In genomic region chr10:81784111-81784597, GRCh38 we compare ENCODE assay signal across 30 cellular contexts.
"Had no signal": no experiment of that assay in that cellular context is flagged by ENCODE, and none has a peak within 500 bp of the region (broad histone marks: within the 10 kb centered on the region; RNA-seq: fewer than 3 reads in every experiment).

No MANE protein-coding gene starts in this region.

- DNase-seq: activated B cell treated with CpG ODN at 0.5 μM for 24 hours; activated CD4-positive, alpha-beta T cell treated with anti-CD3 and anti-CD28 coated beads for 48 hours; activated CD4-positive, alpha-beta T cell treated with anti-CD3 and anti-CD28 coated beads, Interleukin-2, amount 50 U/mL, for 1 hour; activated CD4-positive, alpha-beta T cell treated with anti-CD3 and anti-CD28 coated beads, Interleukin-2, amount 50 U/mL, for 48 hours; activated CD8-positive, alpha-beta memory T cell treated with anti-CD3 and anti-CD28 coated beads for 24 hours; activated CD8-positive, alpha-beta T cell treated with anti-CD3 and anti-CD28 coated beads for 36 hours; activated effector memory CD4-positive, alpha-beta T cell treated with Interleukin-2 at 50 U/mL for 16 hours; activated gamma-delta T cell treated with Interleukin-2 at 50 U/mL for 16 hours; activated naive CD4-positive, alpha-beta T cell treated with anti-CD3 and anti-CD28 coated beads, Interleukin-2, amount 50 U/mL, for 16 hours; activated naive CD4-positive, alpha-beta T cell treated with Interleukin-2 at 50 U/mL for 16 hours; activated T-cell treated with anti-CD3 and anti-CD28 coated beads, Interleukin-2, amount 50 U/mL, for 4 hours; amniotic stem cell; body of pancreas; caudate nucleus; colonic mucosa; effector CD8-positive, alpha-beta T cell; esophagus squamous epithelium; foreskin melanocyte; T-helper 1 cell; T1000 had no signal

- FAIRE-seq: endometrium, endothelial cell of umbilical vein had no signal

- H3K27ac Mint-ChIP-seq: activated B cell treated with CpG ODN at 0.5 μM for 24 hours; activated CD8-positive, alpha-beta T cell treated with anti-CD3 and anti-CD28 coated beads for 36 hours; activated naive CD8-positive, alpha-beta T cell; activated T-helper 17 cell treated with anti-CD3 and anti-CD28 coated beads, Interleukin-2, amount 50 U/mL, for 72 hours; T-helper 17 cell; T-helper 2 cell treated with Interferon-gamma antibody and Interleukin-4, amounts not matched to agents 5 μg/mL and 100 μg/mL, for 36 hours had no signal

- H3K36me3 ChIP-seq: colonic mucosa, esophagus squamous epithelium, gastroesophageal sphincter, WERI-Rb-1 had no signal

- H3K27ac ChIP-seq: body of pancreas, colonic mucosa, epithelial cell of prostate, esophagus squamous epithelium, gastroesophageal sphincter, WERI-Rb-1 had no signal

- H3K4me1 ChIP-seq: body of pancreas, colonic mucosa, esophagus squamous epithelium, gastroesophageal sphincter had no signal

- H3K4me1 Mint-ChIP-seq: activated B cell treated with CpG ODN at 0.5 μM for 24 hours; activated T-helper 17 cell treated with anti-CD3 and anti-CD28 coated beads, Interleukin-2, amount 50 U/mL, for 72 hours; T-helper 17 cell had no signal

- H3K4me3 Mint-ChIP-seq: activated B cell treated with CpG ODN at 0.5 μM for 24 hours; activated CD8-positive, alpha-beta T cell treated with anti-CD3 and anti-CD28 coated beads for 36 hours; activated naive CD8-positive, alpha-beta T cell; activated T-cell treated with anti-CD3 and anti-CD28 coated beads, Interleukin-2, amount 50 U/mL, for 4 hours; activated T-helper 17 cell treated with anti-CD3 and anti-CD28 coated beads, Interleukin-2, amount 50 U/mL, for 72 hours; T-helper 17 cell; T-helper 2 cell treated with Interferon-gamma antibody and Interleukin-4, amounts not matched to agents 5 μg/mL and 100 μg/mL, for 36 hours had no signal

- H3K4me3 ChIP-seq: body of pancreas, colonic mucosa, esophagus squamous epithelium, gastroesophageal sphincter had no signal

- H3K27me3 Mint-ChIP-seq: activated B cell treated with CpG ODN at 0.5 μM for 24 hours; activated CD8-positive, alpha-beta T cell treated with anti-CD3 and anti-CD28 coated beads for 36 hours; activated naive CD8-positive, alpha-beta T cell; activated T-helper 17 cell treated with anti-CD3 and anti-CD28 coated beads, Interleukin-2, amount 50 U/mL, for 72 hours; T-helper 17 cell had no signal

- H3K36me3 Mint-ChIP-seq: activated naive CD8-positive, alpha-beta T cell had no signal

- ATAC-seq: activated CD4-positive, CD25-positive, alpha-beta regulatory T cell treated with anti-CD3 and anti-CD28 coated beads, Interleukin-2, amount 50 U/mL, for 24 hours; activated CD8-positive, alpha-beta T cell treated with anti-CD3 and anti-CD28 coated beads for 36 hours; activated T-cell treated with anti-CD3 and anti-CD28 coated beads, Interleukin-2, amount 50 U/mL, for 4 hours; activated T-helper 17 cell treated with anti-CD3 and anti-CD28 coated beads, Interleukin-2, amount 50 U/mL, for 72 hours; body of pancreas; gastroesophageal sphincter; T-helper 17 cell had no signal

- H3K27me3 ChIP-seq: body of pancreas, colonic mucosa, esophagus squamous epithelium, gastroesophageal sphincter had no signal

- H3K9me3 ChIP-seq: body of pancreas, colonic mucosa had no signal

- H3K9me3 Mint-ChIP-seq: activated B cell treated with CpG ODN at 0.5 μM for 24 hours had no signal
